In the genomic region with DNA sequence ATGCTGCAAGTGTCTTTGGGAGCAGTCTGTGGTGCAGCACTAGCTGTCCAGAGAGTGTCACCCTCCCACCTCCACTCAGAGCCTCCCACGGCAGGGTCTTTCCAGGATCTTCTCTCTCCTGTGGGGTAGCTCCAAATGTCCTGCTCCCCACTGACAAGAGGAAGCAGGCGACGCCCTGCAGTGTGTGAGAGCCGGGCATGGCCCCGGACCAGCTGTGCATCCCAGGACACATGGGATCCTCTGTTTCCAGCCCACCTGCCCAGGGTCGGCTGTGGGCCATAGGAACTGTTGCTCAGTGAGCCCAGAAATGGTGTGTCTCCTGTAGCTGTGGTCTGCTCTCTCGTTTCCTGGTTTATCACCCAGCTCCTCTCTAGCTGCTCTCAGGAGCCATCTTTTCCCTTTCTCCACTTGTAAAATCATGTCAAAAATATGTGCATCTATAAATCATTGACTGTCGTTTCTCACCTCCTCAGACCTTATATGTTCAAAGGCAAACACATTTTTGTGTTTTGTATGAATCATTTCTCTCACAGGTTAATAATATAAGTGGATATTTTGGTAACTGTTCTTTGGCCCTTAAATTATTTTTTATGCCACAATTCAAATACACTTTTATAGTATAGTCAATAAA, we compare ENCODE assay signal across 19 cellular contexts.
"Had no signal": no experiment of that assay in that cellular context is flagged by ENCODE, and none has a peak within 500 bp of the region (broad histone marks: within the 10 kb centered on the region; RNA-seq: fewer than 3 reads in every experiment).

No MANE protein-coding gene starts in this region.

- H3K27ac ChIP-seq: body of pancreas, gastroesophageal sphincter had no signal

- H3K36me3 ChIP-seq: gastroesophageal sphincter had no signal

- H3K9me3 ChIP-seq: body of pancreas, gastroesophageal sphincter had no signal

- DNase-seq: activated B cell treated with CpG ODN at 0.5 μM for 24 hours; activated CD4-positive, alpha-beta T cell treated with anti-CD3 and anti-CD28 coated beads for 4 hours; activated CD8-positive, alpha-beta T cell treated with anti-CD3 and anti-CD28 coated beads for 36 hours; activated naive CD4-positive, alpha-beta T cell treated with anti-CD3 and anti-CD28 coated beads for 36 hours; activated T-cell treated with anti-CD3 and anti-CD28 coated beads, Interleukin-2, amount 50 U/mL, for 24 hours; body of pancreas; central memory CD4-positive, alpha-beta T cell; endodermal cell; midbrain; small intestine; stimulated activated CD4-positive, alpha-beta T cell treated with anti-CD3 and anti-CD28 coated beads, Interleukin-15, amount 100 ng/mL, for 24 hours; stimulated activated CD4-positive, alpha-beta T cell treated with anti-CD3 and anti-CD28 coated beads, Interleukin-4, amount 100 ng/mL, for 1 hour; T-cell; T-helper 9 cell had no signal

- H3K4me3 ChIP-seq: body of pancreas, gastroesophageal sphincter, lung had no signal

- ATAC-seq: activated CD8-positive, alpha-beta T cell treated with anti-CD3 and anti-CD28 coated beads for 36 hours; body of pancreas; gastroesophageal sphincter; right cardiac atrium; SK-N-SH treated with all-trans-retinoic acid at 6 μM for 48 hours; stimulated activated effector memory CD8-positive, alpha-beta T cell treated with anti-CD3 and anti-CD28 coated beads, Interleukin-12 subunit alpha, Interleukin-12 subunit beta, amount 100 ng/mL, for 72 hours; T-cell had no signal

- H3K27me3 ChIP-seq: body of pancreas had no signal

- H3K4me1 ChIP-seq: body of pancreas, gastroesophageal sphincter had no signal
